2 cellular contexts compared by ENCODE assay signal in genomic region chr14:44606576-44606975, GRCh38.
"Had no signal": no experiment of that assay in that cellular context is flagged by ENCODE, and none has a peak within 500 bp of the region (broad histone marks: within the 10 kb centered on the region; RNA-seq: fewer than 3 reads in every experiment).

No MANE protein-coding gene starts in this region.

- ATAC-seq: GM23338, HCT116 had no signal
